Comparison of ENCODE assay signal across 15 cellular contexts in genomic region chrX:152175892-152176291, GRCh38. TPM values are rescaled to one million over a fixed set of nuclear protein-coding genes. Genes with fewer than 3 reads are reported as not detected.
"Had no signal": no experiment of that assay in that cellular context is flagged by ENCODE, and none has a peak within 500 bp of the region (broad histone marks: within the 10 kb centered on the region; RNA-seq: fewer than 3 reads in every experiment).

No MANE protein-coding gene starts in this region.

RNA-seq across cellular contexts. Expression of gene MAGEA10, which starts 37.5 kb away (rescaled TPM):
- total RNA-seq: stomach, subcutaneous adipose tissue, suprapubic skin, temporal lobe, thoracic aorta, thyroid gland, tibial nerve, transverse colon, upper lobe of left lung, upper lobe of right lung, ureter, urinary bladder, uterus, vagina had no signal
- polyA plus RNA-seq: stomach, thymus, urinary bladder had no signal
